ENCODE assay signal across 9 cellular contexts in the genomic region with DNA sequence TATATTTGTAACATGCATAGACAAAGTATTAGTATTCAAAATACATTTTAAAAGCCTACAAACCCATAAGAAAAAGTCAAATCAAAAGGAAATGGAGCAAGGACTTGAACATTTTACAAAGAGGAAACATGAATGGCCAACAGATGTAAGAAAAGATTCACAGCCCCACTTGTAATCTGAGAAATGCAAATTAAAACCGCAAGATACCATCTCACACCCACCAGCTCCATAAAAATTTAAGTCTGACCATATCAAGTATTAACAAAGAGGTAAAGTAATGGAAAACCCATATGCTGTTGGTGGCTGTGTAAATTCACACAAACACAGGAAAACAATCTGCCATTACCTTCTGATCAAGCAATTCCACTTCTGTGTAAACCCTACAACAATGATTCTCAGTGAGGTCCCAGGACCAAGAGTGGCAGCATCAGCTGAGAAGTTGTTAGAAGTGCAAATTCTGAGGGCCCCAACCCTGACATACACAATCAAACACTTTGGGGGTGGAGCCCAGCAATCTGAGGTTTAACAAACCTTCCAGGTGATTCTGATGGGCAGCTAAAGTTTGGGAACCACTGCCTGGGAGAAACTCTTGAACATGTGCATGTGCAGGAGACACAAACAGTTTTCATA. TPM values are rescaled to one million over a fixed set of nuclear protein-coding genes. Genes with fewer than 3 reads are reported as not detected.
A peak's percentile ranks its signal among the peaks of the same experiment; 100 is the strongest.
DNase-seq lines count a peak whose midpoint lies in the region; ATAC-seq and TF ChIP-seq lines count a peak whose summit lies in the region.
"Had no signal": no experiment of that assay in that cellular context is flagged by ENCODE, and none has a peak within 500 bp of the region (broad histone marks: within the 10 kb centered on the region; RNA-seq: fewer than 3 reads in every experiment).

No MANE protein-coding gene starts in this region.

- 48 to 64% methylated on average over 1 of the region's 1 CpG for WGBS in body of pancreas, 2 donors

- H3K4me3 ChIP-seq in HUES48 (ENCODE audit: low read depth, low read length) (no peak overlapping the region), astrocyte of the spinal cord (ENCODE audit: low read depth, low read length) (no peak overlapping the region), tibial artery (no peak overlapping the region), body of pancreas (no peak overlapping the region)

- TF ChIP-seq POLR2A in body of pancreas (IDR thresholded peaks at IDR 0.05): no peak

- POLR2A ChIA-PET in activated CD4-positive, alpha-beta T cell treated with anti-CD3 and anti-CD28 coated beads for 36 hours (lab: Charles Lee): no interaction called here

- H3K4me1 ChIP-seq in HUES48 (ENCODE audit: control insufficient read depth, insufficient read depth, low read length): peaks cover 25% of the 10 kb centered on the region
- peaks cover 0 to 80% (median 25%) of the 10 kb centered on the region in 4 donors for H3K4me1 ChIP-seq in tibial artery
- peaks cover 48% of the 10 kb centered on the region for H3K4me1 ChIP-seq in body of pancreas

- no peaks in the 10 kb centered on the region for H3K27me3 Mint-ChIP-seq in activated CD4-positive, alpha-beta T cell treated with anti-CD3 and anti-CD28 coated beads for 36 hours
- H3K27me3 Mint-ChIP-seq in stimulated activated naive B cell treated with anti-CD40 and anti-IgM and Interleukin-4, amounts not matched to agents 10 μg/mL and 1 μg/mL and 100 μg/mL, for 72 hours: no peaks in the 10 kb centered on the region

- peaks cover 13% of the 10 kb centered on the region; the same call in 1 of the 2 replicates for H3K36me3 ChIP-seq in HUES48 (ENCODE audit: control insufficient read depth, insufficient read depth, low read length)
- H3K36me3 ChIP-seq in tibial artery: peaks cover 0 to 29% (median 22%) of the 10 kb centered on the region in 3 donors
- peaks cover 0 to 2% of the 10 kb centered on the region in 2 donors for H3K36me3 ChIP-seq in body of pancreas (replicated peaks in 1 of 2; ENCODE audit: insufficient read depth in 1 of 2, low read depth in 2 of 2)

- H3K9me3 Mint-ChIP-seq in activated CD4-positive, alpha-beta T cell treated with anti-CD3 and anti-CD28 coated beads for 36 hours (ENCODE audit: low read depth): no peaks in the 10 kb centered on the region
- H3K9me3 Mint-ChIP-seq in stimulated activated naive B cell treated with anti-CD40 and anti-IgM and Interleukin-4, amounts not matched to agents 10 μg/mL and 1 μg/mL and 100 μg/mL, for 72 hours: no peaks in the 10 kb centered on the region

- no peak overlapping the region for H3K4me3 Mint-ChIP-seq in activated CD4-positive, alpha-beta T cell treated with anti-CD3 and anti-CD28 coated beads for 36 hours
- peak overlapping the region; percentile 2 to 44 for H3K4me3 Mint-ChIP-seq in stimulated activated naive B cell treated with anti-CD40 and anti-IgM and Interleukin-4, amounts not matched to agents 10 μg/mL and 1 μg/mL and 100 μg/mL, for 72 hours

- no peak for DNase-seq in activated CD4-positive, alpha-beta T cell treated with anti-CD3 and anti-CD28 coated beads for 36 hours
- DNase-seq in activated CD4-positive, alpha-beta T cell treated with anti-CD3 and anti-CD28 coated beads, Interleukin-2, amount 50 U/mL, for 4 hours: no peak
- peak; percentile 39 for DNase-seq in astrocyte of the spinal cord (ENCODE audit: low read depth, low spot score)
- no peak for DNase-seq in stimulated activated naive B cell treated with anti-CD40 and anti-IgM and Interleukin-4, amounts not matched to agents 10 μg/mL and 1 μg/mL and 100 μg/mL, for 72 hours
- no peak for DNase-seq in tibial artery
- DNase-seq in NCI-H2029 treated with DMSO at 0.1 percent for 48 hours (lab: John Stamatoyannopoulos, UW): no peak
- no peak for DNase-seq in body of pancreas

- H3K36me3 Mint-ChIP-seq in activated CD4-positive, alpha-beta T cell treated with anti-CD3 and anti-CD28 coated beads for 36 hours (ENCODE audit: low read depth): peaks cover 62% of the 10 kb centered on the region
- peaks cover 46 to 63% of the 10 kb centered on the region in 2 donors for H3K36me3 Mint-ChIP-seq in stimulated activated naive B cell treated with anti-CD40 and anti-IgM and Interleukin-4, amounts not matched to agents 10 μg/mL and 1 μg/mL and 100 μg/mL, for 72 hours

- in situ Hi-C loops in astrocyte of the spinal cord (cut with HindIII; ENCODE audit: low sequenced_read_pairs): no loop called here

- no peak for TF ChIP-seq CTCF in astrocyte of the spinal cord (IDR thresholded peaks at IDR 0.05; ENCODE audit: low read depth, low read length)
- no peak for TF ChIP-seq CTCF in tibial artery (IDR thresholded peaks at IDR 0.05)
- TF ChIP-seq CTCF in body of pancreas (IDR thresholded peaks at IDR 0.05): no peak

- no peak overlapping the region for H3K9ac ChIP-seq in HUES48 (ENCODE audit: low read depth, low read length)

- H3K27me3 ChIP-seq in HUES48 (ENCODE audit: control insufficient read depth, insufficient read depth, low read length) (no peaks in the 10 kb centered on the region), tibial artery (no peaks in the 10 kb centered on the region), body of pancreas (no peaks in the 10 kb centered on the region)

- intact Hi-C loops in activated CD4-positive, alpha-beta T cell treated with anti-CD3 and anti-CD28 coated beads for 36 hours (cut with DNase I, micrococcal nuclease): no loop called here
- intact Hi-C loops in tibial artery (cut with DNase I; ENCODE audit: low total_unique reads): no loop called here
- intact Hi-C loops in body of pancreas (cut with DNase I): no loop called here

- CTCF ChIA-PET in activated CD4-positive, alpha-beta T cell treated with anti-CD3 and anti-CD28 coated beads for 36 hours (lab: Charles Lee): interaction anchor here (0.6 to 2.0 kb wide), 5 partner anchors 9 to 130 kb away, joined by 3 to 7 read pairs (median 4); partner anchors contain the start of gene BCL2L1

- H3K27ac ChIP-seq in HUES48 (ENCODE audit: low read depth, low read length) (peak overlapping the region; percentile 56), tibial artery (peak overlapping the region in 1 of 2 donors; percentile 20), body of pancreas (no peak overlapping the region)
- H3K27ac ChIP-seq: C4-2B had no signal

- H3K4me1 Mint-ChIP-seq in activated CD4-positive, alpha-beta T cell treated with anti-CD3 and anti-CD28 coated beads for 36 hours: peaks cover 60% of the 10 kb centered on the region
- H3K4me1 Mint-ChIP-seq in stimulated activated naive B cell treated with anti-CD40 and anti-IgM and Interleukin-4, amounts not matched to agents 10 μg/mL and 1 μg/mL and 100 μg/mL, for 72 hours: peaks cover 52 to 77% of the 10 kb centered on the region in 2 donors

- H3K9me3 ChIP-seq in HUES48 (ENCODE audit: control insufficient read depth, insufficient read depth, low read length) (no peaks in the 10 kb centered on the region), tibial artery (no peaks in the 10 kb centered on the region), body of pancreas (no peaks in the 10 kb centered on the region)

- peak; percentile 23 for ATAC-seq in activated CD4-positive, alpha-beta T cell treated with anti-CD3 and anti-CD28 coated beads for 36 hours
- peak; percentile 64 to 73 for ATAC-seq in stimulated activated naive B cell treated with anti-CD40 and anti-IgM and Interleukin-4, amounts not matched to agents 10 μg/mL and 1 μg/mL and 100 μg/mL, for 72 hours (replicated peaks)
- no peak for ATAC-seq in body of pancreas

- peak overlapping the region; percentile 44 for H3K27ac Mint-ChIP-seq in activated CD4-positive, alpha-beta T cell treated with anti-CD3 and anti-CD28 coated beads for 36 hours
- H3K27ac Mint-ChIP-seq in stimulated activated naive B cell treated with anti-CD40 and anti-IgM and Interleukin-4, amounts not matched to agents 10 μg/mL and 1 μg/mL and 100 μg/mL, for 72 hours: peak overlapping the region; percentile 47

RNA-seq across cellular contexts. Expression of gene BCL2L1, which starts 30.9 kb away (rescaled TPM):
- 100 to 1,000 TPM; 107 to 121 TPM for total RNA-seq in activated CD4-positive, alpha-beta T cell treated with anti-CD3 and anti-CD28 coated beads for 36 hours
- 100 to 1,000 TPM in 1 of 2 donors, 10 to 100 TPM in 1; 96.2 to 103 TPM for total RNA-seq in body of pancreas

RNA-seq across cellular contexts. Expression of gene TPX2, which starts 47.3 kb away (rescaled TPM):
- 100 to 1,000 TPM; 137 to 179 TPM for total RNA-seq in activated CD4-positive, alpha-beta T cell treated with anti-CD3 and anti-CD28 coated beads for 36 hours
- not detected for total RNA-seq in body of pancreas

RNA-seq across cellular contexts. Expression of gene COX4I2, which starts 54.0 kb away (rescaled TPM):
- not detected for total RNA-seq in activated CD4-positive, alpha-beta T cell treated with anti-CD3 and anti-CD28 coated beads for 36 hours
- total RNA-seq in body of pancreas: not detected

Comparison
In these comparisons a context has a peak if more than half of its experiments do, and no peak if none do; other contexts are left out.
1. RNA of gene TPX2, which starts 47.3 kb away (total RNA-seq): 137 to 179 TPM in activated CD4-positive, alpha-beta T cell treated with anti-CD3 and anti-CD28 coated beads for 36 hours; not detected in body of pancreas; every median in the first group is over 100 times any median in the second.